Comparison of ENCODE assay signal across 1 cellular context in the genomic region with DNA sequence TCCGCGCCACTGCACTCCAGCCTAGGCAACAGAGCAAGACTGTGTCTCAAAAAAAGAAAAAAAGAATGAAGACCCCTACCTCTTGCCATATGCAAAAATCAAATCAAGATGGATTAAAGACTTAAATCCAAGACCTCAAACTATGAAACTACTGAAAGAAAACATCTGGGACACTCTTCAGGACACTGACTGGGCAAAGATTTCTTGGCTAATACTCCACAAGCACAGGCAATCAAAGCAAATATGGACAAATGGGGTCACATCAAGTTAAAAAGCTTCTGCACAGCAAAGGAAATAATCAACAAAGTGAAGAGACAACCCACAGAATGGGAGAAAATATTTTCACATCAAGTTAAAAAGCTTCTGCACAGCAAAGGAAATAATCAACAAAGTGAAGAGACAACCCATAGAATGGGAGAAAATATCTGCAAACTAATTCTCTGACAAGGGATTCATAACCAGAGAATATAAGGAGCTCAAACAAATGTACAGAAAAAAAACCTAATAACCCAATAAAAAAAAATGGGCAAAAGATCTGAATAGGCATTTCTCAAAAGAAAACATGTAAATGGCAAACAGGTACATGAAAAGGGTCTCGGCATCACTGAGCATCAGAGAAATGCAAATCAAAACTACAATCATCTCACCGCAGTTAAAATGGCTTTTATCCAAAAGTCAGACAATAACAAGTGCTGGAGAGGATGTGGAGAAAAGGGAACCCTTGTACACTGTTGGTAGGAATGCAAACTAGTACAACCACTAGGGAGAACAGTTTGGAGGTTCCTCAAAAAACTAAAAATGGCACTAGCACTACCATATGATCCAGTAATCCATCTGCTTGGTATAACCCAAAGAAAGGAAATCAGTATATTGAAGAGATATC.
TF ChIP-seq lines count a peak whose summit lies in the region.

No MANE protein-coding gene starts in this region.

TF ChIP-seq in K562, 482 proteins besides CTCF, POLR2A, EP300 and RAD21 (continued from another document):
- TF ChIP-seq, protein P1, sequence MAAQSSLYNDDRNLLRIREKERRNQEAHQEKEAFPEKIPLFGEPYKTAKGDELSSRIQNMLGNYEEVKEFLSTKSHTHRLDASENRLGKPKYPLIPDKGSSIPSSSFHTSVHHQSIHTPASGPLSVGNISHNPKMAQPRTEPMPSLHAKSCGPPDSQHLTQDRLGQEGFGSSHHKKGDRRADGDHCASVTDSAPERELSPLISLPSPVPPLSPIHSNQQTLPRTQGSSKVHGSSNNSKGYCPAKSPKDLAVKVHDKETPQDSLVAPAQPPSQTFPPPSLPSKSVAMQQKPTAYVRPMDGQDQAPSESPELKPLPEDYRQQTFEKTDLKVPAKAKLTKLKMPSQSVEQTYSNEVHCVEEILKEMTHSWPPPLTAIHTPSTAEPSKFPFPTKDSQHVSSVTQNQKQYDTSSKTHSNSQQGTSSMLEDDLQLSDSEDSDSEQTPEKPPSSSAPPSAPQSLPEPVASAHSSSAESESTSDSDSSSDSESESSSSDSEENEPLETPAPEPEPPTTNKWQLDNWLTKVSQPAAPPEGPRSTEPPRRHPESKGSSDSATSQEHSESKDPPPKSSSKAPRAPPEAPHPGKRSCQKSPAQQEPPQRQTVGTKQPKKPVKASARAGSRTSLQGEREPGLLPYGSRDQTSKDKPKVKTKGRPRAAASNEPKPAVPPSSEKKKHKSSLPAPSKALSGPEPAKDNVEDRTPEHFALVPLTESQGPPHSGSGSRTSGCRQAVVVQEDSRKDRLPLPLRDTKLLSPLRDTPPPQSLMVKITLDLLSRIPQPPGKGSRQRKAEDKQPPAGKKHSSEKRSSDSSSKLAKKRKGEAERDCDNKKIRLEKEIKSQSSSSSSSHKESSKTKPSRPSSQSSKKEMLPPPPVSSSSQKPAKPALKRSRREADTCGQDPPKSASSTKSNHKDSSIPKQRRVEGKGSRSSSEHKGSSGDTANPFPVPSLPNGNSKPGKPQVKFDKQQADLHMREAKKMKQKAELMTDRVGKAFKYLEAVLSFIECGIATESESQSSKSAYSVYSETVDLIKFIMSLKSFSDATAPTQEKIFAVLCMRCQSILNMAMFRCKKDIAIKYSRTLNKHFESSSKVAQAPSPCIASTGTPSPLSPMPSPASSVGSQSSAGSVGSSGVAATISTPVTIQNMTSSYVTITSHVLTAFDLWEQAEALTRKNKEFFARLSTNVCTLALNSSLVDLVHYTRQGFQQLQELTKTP (IDR thresholded peaks at IDR 0.05; ENCODE audit: low read depth in 1 of 2, partially characterized antibody in 2 of 2) = peak in 1 of 2 experiments; percentile 96
- TF ChIP-seq RBM25 (IDR thresholded peaks at IDR 0.05; ENCODE audit: low read depth, low read length, severe bottlenecking) = peak; percentile 6
TF ChIP-seq in K562: peak in this region for 3; not testable (repeated sequence) for 479.
